1 cellular context compared by ENCODE assay signal in genomic region chr17:49677134-49677932, GRCh38.
TF ChIP-seq lines count a peak whose summit lies in the region.

No MANE protein-coding gene starts in this region.

TF ChIP-seq in IMR-90, 13 proteins besides CTCF, POLR2A, EP300 and RAD21:
- no peak for TF ChIP-seq ELK1 (IDR thresholded peaks at IDR 0.05; ENCODE audit: borderline replicate concordance, low read depth, low read length)
- no peak for TF ChIP-seq MAZ (IDR thresholded peaks at IDR 0.05; ENCODE audit: borderline replicate concordance, low read depth, low read length)
- peak; percentile 26; the same call in 1 of the 2 replicates for TF ChIP-seq CEBPB (IDR thresholded peaks at IDR 0.05; ENCODE audit: low read depth, low read length)
- peak; percentile 73; the same call in 1 of the 2 replicates for TF ChIP-seq MXI1 (IDR thresholded peaks at IDR 0.05; ENCODE audit: borderline replicate concordance, low read depth, low read length)
- no peak for TF ChIP-seq BHLHE40 (IDR thresholded peaks at IDR 0.05; ENCODE audit: low read depth, low read length)
- no peak for TF ChIP-seq CHD1 (IDR thresholded peaks at IDR 0.05; ENCODE audit: low read depth, low read length)
- no peak for TF ChIP-seq USF2 (IDR thresholded peaks at IDR 0.05; ENCODE audit: low read depth, low read length)
- TF ChIP-seq NFE2L2 (IDR thresholded peaks at IDR 0.05; ENCODE audit: low read depth, low read length), result no peak
- TF ChIP-seq MAFK (IDR thresholded peaks at IDR 0.05; ENCODE audit: low read depth, low read length), result no peak
